8 cellular contexts compared by ENCODE assay signal in the genomic region with DNA sequence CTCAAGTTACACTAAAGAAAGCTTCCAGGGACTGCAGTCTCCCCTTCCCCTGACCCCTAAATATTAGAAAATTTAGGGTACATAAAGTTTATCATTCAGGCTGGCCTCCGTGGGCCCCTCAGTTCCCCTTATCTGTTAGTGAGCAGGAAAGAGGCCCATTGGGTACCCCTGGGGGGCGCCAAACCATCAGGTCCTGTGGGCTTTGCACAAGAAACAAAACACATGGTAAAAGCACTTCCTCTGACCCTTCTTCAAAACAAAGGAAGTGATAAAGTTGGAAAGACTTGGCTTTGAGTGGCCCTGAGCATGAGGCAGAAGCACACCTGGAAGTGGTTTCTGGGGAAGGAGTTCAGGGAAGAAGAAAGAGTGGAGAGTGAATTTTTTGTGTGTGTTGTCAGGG.
DNase-seq lines count a peak whose midpoint lies in the region; ATAC-seq and TF ChIP-seq lines count a peak whose summit lies in the region.

No MANE protein-coding gene starts in this region.

- WGBS in psoas muscle, 3 donors, result 44 to 53% (median 50%) methylated on average over 2 of the region's 2 CpGs
- WGBS in prostate gland, result 29% methylated on average over 2 of the region's 2 CpGs

- ATAC-seq in psoas muscle, result peak in 3 of 4 donors; percentile 54 to 73 (median 65)
- no peak for ATAC-seq in GM19328 (IDR thresholded peaks at IDR 0.05; ENCODE audit: unreplicated experiment)

- no peak overlapping the region for H3K4me3 ChIP-seq in epithelial cell of proximal tubule (ENCODE audit: low read depth, low read length)
- no peak overlapping the region for H3K4me3 ChIP-seq in psoas muscle
- H3K4me3 ChIP-seq in prostate gland, result no peak overlapping the region

- H3K9me3 ChIP-seq in psoas muscle (no peaks in the 10 kb centered on the region), prostate gland (no peaks in the 10 kb centered on the region)

- CTCF ChIA-PET in HEK293T (lab: Yijun Ruan, JAX), result no interaction called here

- TF ChIP-seq CTCF in 22Rv1 (IDR thresholded peaks at IDR 0.05) (peak; percentile 52), epithelial cell of proximal tubule (conservative IDR thresholded peaks at IDR 0.05; ENCODE audit: low read depth, low read length) (peak; percentile 79), psoas muscle (IDR thresholded peaks at IDR 0.05) (peak; percentile 46), prostate gland (IDR thresholded peaks at IDR 0.05) (peak in 1 of 4 experiments; percentile 27)

- H3K4me1 ChIP-seq in psoas muscle (peaks cover 5% of the 10 kb centered on the region), prostate gland (replicated peaks) (no peaks in the 10 kb centered on the region)

- TF ChIP-seq POLR2A in prostate gland (IDR thresholded peaks at IDR 0.05), result no peak

- no peak overlapping the region for H3K27ac ChIP-seq in 22Rv1
- no peak overlapping the region for H3K27ac ChIP-seq in psoas muscle
- no peak overlapping the region for H3K27ac ChIP-seq in prostate gland

- POLR2A ChIA-PET in HEK293T (lab: Yijun Ruan, JAX), result no interaction called here

- intact Hi-C loops in psoas muscle (cut with DNase I) (loop anchor here in 1 of 2 donors (5.0 kb wide), 1 partner anchor 499 kb away; no protein-coding TSS in a partner anchor), prostate gland (cut with DNase I) (no loop called here)

- no peaks in the 10 kb centered on the region for H3K27me3 ChIP-seq in psoas muscle (ENCODE audit: insufficient read depth in 3 of 3, low read length in 2 of 3)
- H3K27me3 ChIP-seq in prostate gland (replicated peaks; ENCODE audit: insufficient read depth), result no peaks in the 10 kb centered on the region

- H3K36me3 ChIP-seq in psoas muscle (ENCODE audit: insufficient read depth in 1 of 2, low read depth in 1 of 2) (no peaks in the 10 kb centered on the region), prostate gland (no peaks in the 10 kb centered on the region)

- DNase-seq in GF-D8 (lab: John Stamatoyannopoulos, UW) (peak; percentile 48), NOMO-1 treated with DMSO at 0.1 percent for 48 hours (lab: John Stamatoyannopoulos, UW; ENCODE audit: unreplicated experiment) (peak; percentile 55), epithelial cell of proximal tubule (ENCODE audit: low read depth) (no peak), psoas muscle (peak in 1 of 2 donors; percentile 54), prostate gland (ENCODE audit: low spot score) (no peak), HEK293T (ENCODE audit: extremely low spot score) (no peak)

TF ChIP-seq in HEK293T, 16 proteins besides CTCF, POLR2A, EP300 and RAD21:
- TF ChIP-seq SUZ12 (IDR thresholded peaks at IDR 0.05), result no peak
- no peak for TF ChIP-seq SP1 (IDR thresholded peaks at IDR 0.05)
- no peak for TF ChIP-seq ARNT (IDR thresholded peaks at IDR 0.05)
- no peak for TF ChIP-seq NFRKB (IDR thresholded peaks at IDR 0.05)
- TF ChIP-seq L3MBTL2 (conservative IDR thresholded peaks at IDR 0.05), result no peak
- no peak for TF ChIP-seq FOXA1 (IDR thresholded peaks at IDR 0.05)
- TF ChIP-seq FOXK2 (IDR thresholded peaks at IDR 0.05), result no peak
- no peak for TF ChIP-seq ELF4 (IDR thresholded peaks at IDR 0.05)
- TF ChIP-seq PKNOX1 (IDR thresholded peaks at IDR 0.05), result no peak
- no peak for TF ChIP-seq HDGF (IDR thresholded peaks at IDR 0.05; ENCODE audit: borderline replicate concordance)

Comparison
In these comparisons a context has a peak if more than half of its experiments do, and no peak if none do; other contexts are left out.
1. DNase-seq: peak in GF-D8 (single experiment) and NOMO-1 treated with DMSO at 0.1 percent for 48 hours (single experiment); none in epithelial cell of proximal tubule (single experiment), prostate gland (single experiment) and HEK293T (single experiment).